8 cellular contexts compared by ENCODE assay signal in genomic region chr1:193121616-193122593, GRCh38. TPM values are rescaled to one million over a fixed set of nuclear protein-coding genes. Genes with fewer than 3 reads are reported as not detected.
DNase-seq lines count a peak whose midpoint lies in the region; ATAC-seq, FAIRE-seq and TF ChIP-seq lines count a peak whose summit lies in the region.

CDC73 (plus strand) TSS chr1:193122031; CDS start chr1:193122201, 170 bp downstream.

- FAIRE-seq in urothelium cell line (lab: Jason Lieb, UNC) = no peak

- TF ChIP-seq CTCF in GM13977 (IDR thresholded peaks at IDR 0.05; ENCODE audit: extremely low read depth, insufficient read depth, missing control alignments) (peak; percentile 99), psoas muscle (IDR thresholded peaks at IDR 0.05) (peak; percentile 93)

- in situ Hi-C loops in GM13977 (cut with MboI; ENCODE audit: low pct_unique_long_range_greater_than_20kb, low sequenced_read_pairs, unreplicated experiment) = no loop called here

- peaks cover 0 to 18% of the 10 kb centered on the region in 2 donors for H3K36me3 ChIP-seq in psoas muscle (ENCODE audit: insufficient read depth in 1 of 2, low read depth in 1 of 2)

- no peaks in the 10 kb centered on the region for H3K9me3 ChIP-seq in psoas muscle

- DNase-seq in GM13977 (ENCODE audit: low spot score) (peak; percentile 96), NCI-H146 treated with DMSO at 0.1 percent for 48 hours (lab: John Stamatoyannopoulos, UW; ENCODE audit: unreplicated experiment) (peak; percentile 88), amniotic epithelial cell (ENCODE audit: low read depth) (peak; percentile 92), left cardiac atrium (peak; percentile 98), psoas muscle (peak; percentile 98 to 99), urothelium cell line (ENCODE audit: low spot score) (peak; percentile 70)

- H3K27me3 ChIP-seq in psoas muscle (ENCODE audit: insufficient read depth in 3 of 3, low read length in 2 of 3) = no peaks in the 10 kb centered on the region

- peak within 1 kb of the TSS; percentile 98 for H3K27ac ChIP-seq in psoas muscle

- H3K4me1 ChIP-seq in psoas muscle = peaks cover 21% of the 10 kb centered on the region

- 0% methylated on average over 76 to 85 of the region's 85 CpGs for WGBS in psoas muscle, 3 donors

- peak within 1 kb of the TSS; percentile 92 for H3K4me3 ChIP-seq in psoas muscle

- ATAC-seq in HG02884 (IDR thresholded peaks at IDR 0.05; ENCODE audit: unreplicated experiment) (peak; percentile 91), left cardiac atrium (peak; percentile 99), psoas muscle (peak; percentile 98 to 99 (median 98))

- intact Hi-C loops in T-helper 1 cell treated with Interleukin-12 subunit alpha and Interleukin-12 subunit beta and Interleukin-4 antibody, amounts not matched to agents 30 ng/mL and 1 ng/mL, for 36 hours (cut with micrococcal nuclease) = loop anchor here (1.0 to 5.0 kb wide), 8 partner anchors 9 to 649 kb away; partner anchors contain the start of genes GLRX2, RGS2, RO60 and UCHL5
- intact Hi-C loops in left cardiac atrium (cut with DNase I) (loop anchor here in 1 of 2 donors (5.0 to 10.0 kb wide), 2 partner anchors 65 to 307 kb away; partner anchors contain the start of genes RO60 and UCHL5), psoas muscle (cut with DNase I) (loop anchor here (1.0 to 5.0 kb wide), 5 partner anchors 17 to 315 kb away; partner anchors contain the start of genes GLRX2 (in 2 of the 2), RGS2 (in 1 of the 2), RO60 (in 1 of the 2) and UCHL5 (in 1 of the 2))

RNA-seq across cellular contexts. Expression of gene CDC73, which starts in this region (rescaled TPM):
- 65.3 and 68.7 TPM in 2 replicates for total RNA-seq in T-helper 1 cell treated with Interleukin-12 subunit alpha and Interleukin-12 subunit beta and Interleukin-4 antibody, amounts not matched to agents 30 ng/mL and 1 ng/mL, for 36 hours
- total RNA-seq in left cardiac atrium (10 to 100 TPM; 40.4 to 42.8 TPM), psoas muscle (10 to 100 TPM; 24.9 to 30.1 (median 28.5) TPM)
- polyA plus RNA-seq in psoas muscle = 10 to 100 TPM in 1 of 3 donors, 1 to 10 TPM in 2; 5.3 to 16.4 (median 8.3) TPM

Comparison
In these comparisons a context has a peak if more than half of its experiments do, and no peak if none do; other contexts are left out.
1. Peak in every context shown above with its lines: DNase-seq, ATAC-seq, H3K4me3 ChIP-seq and H3K27ac ChIP-seq.